Comparison of ENCODE assay signal across 8 cellular contexts in genomic region chr17:62705116-62705515, GRCh38.
DNase-seq lines count a peak whose midpoint lies in the region; ATAC-seq and TF ChIP-seq lines count a peak whose summit lies in the region.

No MANE protein-coding gene starts in this region.

- intact Hi-C loops in activated CD4-positive, alpha-beta T cell treated with anti-CD3 and anti-CD28 coated beads for 36 hours (cut with DNase I, micrococcal nuclease), result loop anchor here in 1 of 2 experiments (10.0 kb wide), 1 partner anchor 360 kb away; no protein-coding TSS in a partner anchor

- peaks cover 6% of the 10 kb centered on the region for H3K4me1 Mint-ChIP-seq in activated CD4-positive, alpha-beta T cell treated with anti-CD3 and anti-CD28 coated beads for 36 hours
- peaks cover 25% of the 10 kb centered on the region for H3K4me1 Mint-ChIP-seq in stimulated activated naive CD8-positive, alpha-beta T cell treated with anti-CD3 and anti-CD28 coated beads, Interleukin-15, amount 100 ng/mL, for 72 hours

- no peak for DNase-seq in activated CD4-positive, alpha-beta T cell treated with anti-CD3 and anti-CD28 coated beads for 36 hours
- DNase-seq in activated CD4-positive, alpha-beta T cell treated with anti-CD3 and anti-CD28 coated beads, Interleukin-2, amount 50 U/mL, for 1 hour, result no peak
- DNase-seq in cardiac fibroblast (ENCODE audit: low read depth in 2 of 2) (peak in 1 of 2 donors; percentile 39), left kidney (ENCODE audit: low read depth, low spot score) (peak; percentile 52), NAMALWA (ENCODE audit: low spot score) (no peak)
- no peak for DNase-seq in stimulated activated naive CD8-positive, alpha-beta T cell treated with anti-CD3 and anti-CD28 coated beads, Interleukin-15, amount 100 ng/mL, for 72 hours

- CTCF ChIA-PET in activated CD4-positive, alpha-beta T cell treated with anti-CD3 and anti-CD28 coated beads for 36 hours (lab: Charles Lee), result interaction anchor here (0.8 kb wide), 1 partner anchor 702 kb away, joined by 4 read pairs; no protein-coding TSS in a partner anchor

- no peaks in the 10 kb centered on the region for H3K36me3 Mint-ChIP-seq in activated CD4-positive, alpha-beta T cell treated with anti-CD3 and anti-CD28 coated beads for 36 hours (ENCODE audit: low read depth)

- no peaks in the 10 kb centered on the region for H3K9me3 Mint-ChIP-seq in activated CD4-positive, alpha-beta T cell treated with anti-CD3 and anti-CD28 coated beads for 36 hours (ENCODE audit: low read depth)
- H3K9me3 Mint-ChIP-seq in stimulated activated naive CD8-positive, alpha-beta T cell treated with anti-CD3 and anti-CD28 coated beads, Interleukin-15, amount 100 ng/mL, for 72 hours, result no peaks in the 10 kb centered on the region

- ATAC-seq in activated CD4-positive, alpha-beta T cell treated with anti-CD3 and anti-CD28 coated beads for 36 hours, result no peak
- no peak for ATAC-seq in stimulated activated naive CD8-positive, alpha-beta T cell treated with anti-CD3 and anti-CD28 coated beads, Interleukin-15, amount 100 ng/mL, for 72 hours
- ATAC-seq in HG03159 (IDR thresholded peaks at IDR 0.05; ENCODE audit: unreplicated experiment) (no peak), HG03139 (IDR thresholded peaks at IDR 0.05; ENCODE audit: unreplicated experiment) (no peak)

- POLR2A ChIA-PET in activated CD4-positive, alpha-beta T cell treated with anti-CD3 and anti-CD28 coated beads for 36 hours (lab: Charles Lee), result no interaction called here

- TF ChIP-seq CTCF in cardiac fibroblast (IDR thresholded peaks at IDR 0.05; ENCODE audit: low read depth, low read length), result no peak

- H3K27me3 Mint-ChIP-seq in activated CD4-positive, alpha-beta T cell treated with anti-CD3 and anti-CD28 coated beads for 36 hours, result peaks cover 35% of the 10 kb centered on the region
- peaks cover 60% of the 10 kb centered on the region for H3K27me3 Mint-ChIP-seq in stimulated activated naive CD8-positive, alpha-beta T cell treated with anti-CD3 and anti-CD28 coated beads, Interleukin-15, amount 100 ng/mL, for 72 hours

- H3K4me3 ChIP-seq in cardiac fibroblast (replicated peaks in 1 of 2; ENCODE audit: low read depth in 2 of 2, low read length in 2 of 2), result peak overlapping the region; percentile 22 to 55

- H3K4me3 Mint-ChIP-seq in activated CD4-positive, alpha-beta T cell treated with anti-CD3 and anti-CD28 coated beads for 36 hours, result peak overlapping the region; percentile 42
- peak overlapping the region; percentile 68 to 71 for H3K4me3 Mint-ChIP-seq in stimulated activated naive CD8-positive, alpha-beta T cell treated with anti-CD3 and anti-CD28 coated beads, Interleukin-15, amount 100 ng/mL, for 72 hours

- H3K27ac Mint-ChIP-seq in activated CD4-positive, alpha-beta T cell treated with anti-CD3 and anti-CD28 coated beads for 36 hours, result peak overlapping the region; percentile 4
- H3K27ac Mint-ChIP-seq in stimulated activated naive CD8-positive, alpha-beta T cell treated with anti-CD3 and anti-CD28 coated beads, Interleukin-15, amount 100 ng/mL, for 72 hours, result no peak overlapping the region
